In genomic region chr9:137579259-137579604, GRCh38 we compare ENCODE assay signal across 6 cellular contexts. TPM values are rescaled to one million over a fixed set of nuclear protein-coding genes. Genes with fewer than 3 reads are reported as not detected.
A peak's percentile ranks its signal among the peaks of the same experiment; 100 is the strongest.
DNase-seq lines count a peak whose midpoint lies in the region; ATAC-seq, FAIRE-seq and TF ChIP-seq lines count a peak whose summit lies in the region.

No MANE protein-coding gene starts in this region.

- peak overlapping the region; percentile 83 for H2AFZ ChIP-seq in astrocyte (ENCODE audit: low read depth, low read length)

- no peak for TF ChIP-seq CTCF in GM12865 (IDR thresholded peaks at IDR 0.05; ENCODE audit: insufficient read depth, low read depth, low read length, missing control alignments)
- TF ChIP-seq CTCF in astrocyte (IDR thresholded peaks at IDR 0.05; ENCODE audit: insufficient read depth, low read depth, low read length): no peak

- DNase-seq in GM12865 (ENCODE audit: low read depth) (no peak), astrocyte (ENCODE audit: low read depth) (no peak), cerebellum (ENCODE audit: low spot score) (no peak)
- peak in 1 of 9 donors; percentile 37 for DNase-seq in naive thymus-derived CD4-positive, alpha-beta T cell

- H3K4me1 Mint-ChIP-seq in astrocyte (ENCODE audit: low read depth, unreplicated experiment): peaks cover 6% of the 10 kb centered on the region
- peaks cover 12 to 36% (median 30%) of the 10 kb centered on the region in 7 donors for H3K4me1 Mint-ChIP-seq in naive thymus-derived CD4-positive, alpha-beta T cell

- H3K36me3 ChIP-seq in astrocyte (ENCODE audit: insufficient read depth, low read length): peaks cover 14% of the 10 kb centered on the region
- H3K36me3 ChIP-seq in naive thymus-derived CD4-positive, alpha-beta T cell (ENCODE audit: control insufficient read depth in 2 of 3, insufficient read depth in 3 of 3, low read length in 3 of 3): peaks cover 0 to 52% (median 0%) of the 10 kb centered on the region in 3 experiments

- peak overlapping the region; percentile 90 for H3K4me2 ChIP-seq in astrocyte (ENCODE audit: low read length)

- H3K4me3 ChIP-seq in GM12865 (ENCODE audit: low read depth, low read length) (peak overlapping the region; percentile 19; the same call in 1 of the 2 replicates), astrocyte (ENCODE audit: insufficient read depth, low read depth, low read length) (peak overlapping the region; percentile 87)
- peak overlapping the region; percentile 83 for H3K4me3 ChIP-seq in naive thymus-derived CD4-positive, alpha-beta T cell (ENCODE audit: low read length)

- H3K4me3 Mint-ChIP-seq in astrocyte (ENCODE audit: unreplicated experiment): peak overlapping the region; percentile 79
- peak overlapping the region; percentile 72 to 88 (median 82) for H3K4me3 Mint-ChIP-seq in naive thymus-derived CD4-positive, alpha-beta T cell

- POLR2A ChIA-PET in naive thymus-derived CD4-positive, alpha-beta T cell (lab: Charles Lee): interaction anchor here (0.6 to 1.6 kb wide), 5 partner anchors 27 to 697 kb away, joined by 3 to 6 read pairs (median 3); partner anchors contain the start of genes EHMT1 and MRPL41

- peaks cover 46% of the 10 kb centered on the region for H3K79me2 ChIP-seq in astrocyte (ENCODE audit: insufficient read depth, low read length)

- CTCF ChIA-PET in naive thymus-derived CD4-positive, alpha-beta T cell (lab: Charles Lee): interaction anchor here (0.5 to 2.6 kb wide), 6 partner anchors 8 to 387 kb away, joined by 3 to 12 read pairs (median 4); no protein-coding TSS in a partner anchor

- H3K9me3 ChIP-seq in astrocyte (ENCODE audit: insufficient read depth, low read depth, low read length): no peaks in the 10 kb centered on the region
- H3K9me3 ChIP-seq in naive thymus-derived CD4-positive, alpha-beta T cell (ENCODE audit: control insufficient read depth in 2 of 3, low read length in 3 of 3): no peaks in the 10 kb centered on the region

- no peaks in the 10 kb centered on the region for H3K27me3 Mint-ChIP-seq in astrocyte (ENCODE audit: low read depth, unreplicated experiment)
- no peaks in the 10 kb centered on the region for H3K27me3 Mint-ChIP-seq in naive thymus-derived CD4-positive, alpha-beta T cell

- no peaks in the 10 kb centered on the region for H3K9me3 Mint-ChIP-seq in astrocyte (ENCODE audit: unreplicated experiment)
- no peaks in the 10 kb centered on the region for H3K9me3 Mint-ChIP-seq in naive thymus-derived CD4-positive, alpha-beta T cell

- H3K27me3 ChIP-seq in astrocyte (ENCODE audit: insufficient read depth, low read length): no peaks in the 10 kb centered on the region
- no peaks in the 10 kb centered on the region for H3K27me3 ChIP-seq in naive thymus-derived CD4-positive, alpha-beta T cell (ENCODE audit: control insufficient read depth in 2 of 2, insufficient read depth in 2 of 2, low read length in 2 of 2)

- peaks cover 17% of the 10 kb centered on the region for H3K4me1 ChIP-seq in astrocyte (ENCODE audit: insufficient read depth, low read length)
- peaks cover 8 to 13% of the 10 kb centered on the region in 2 donors for H3K4me1 ChIP-seq in naive thymus-derived CD4-positive, alpha-beta T cell (ENCODE audit: control insufficient read depth in 2 of 2, insufficient read depth in 2 of 2, low read length in 2 of 2)

- intact Hi-C loops in naive thymus-derived CD4-positive, alpha-beta T cell (cut with micrococcal nuclease): loop anchor here in 1 of 2 donors (1.0 kb wide), 3 partner anchors 11 to 39 kb away; partner anchors contain the start of genes ARRDC1 and ZMYND19

- peak overlapping the region; percentile 56 for H3K27ac ChIP-seq in astrocyte (ENCODE audit: low read depth, low read length)
- H3K27ac ChIP-seq in naive thymus-derived CD4-positive, alpha-beta T cell (ENCODE audit: low read depth, low read length): peak overlapping the region; percentile 94

- peak overlapping the region; percentile 92 for H3K9ac ChIP-seq in astrocyte (ENCODE audit: low read length)

- ATAC-seq in naive thymus-derived CD4-positive, alpha-beta T cell: no peak
- ATAC-seq in HG02623 (IDR thresholded peaks at IDR 0.05; ENCODE audit: unreplicated experiment) (no peak), GM21390 (IDR thresholded peaks at IDR 0.05; ENCODE audit: unreplicated experiment) (no peak)

- peaks cover 14% of the 10 kb centered on the region for H3K36me3 Mint-ChIP-seq in astrocyte (ENCODE audit: low read depth, unreplicated experiment)
- peaks cover 4 to 20% (median 6%) of the 10 kb centered on the region in 5 donors for H3K36me3 Mint-ChIP-seq in naive thymus-derived CD4-positive, alpha-beta T cell

- FAIRE-seq in astrocyte (lab: Jason Lieb, UNC): no peak

- H3K27ac Mint-ChIP-seq in astrocyte (ENCODE audit: unreplicated experiment): peak overlapping the region; percentile 41
- peak overlapping the region in 5 of 9 donors; percentile 8 to 82 (median 57) for H3K27ac Mint-ChIP-seq in naive thymus-derived CD4-positive, alpha-beta T cell

- peaks cover 50% of the 10 kb centered on the region for H4K20me1 ChIP-seq in astrocyte (ENCODE audit: insufficient read depth, low read length)

RNA-seq across cellular contexts. Expression of gene DPH7, which starts 0.5 kb away (rescaled TPM):
- 34.4 and 35.4 TPM in 2 replicates for total RNA-seq in astrocyte
- total RNA-seq in naive thymus-derived CD4-positive, alpha-beta T cell: 10 to 100 TPM; 43.4 to 77.5 (median 49.9) TPM
- 10 to 100 TPM; 29.7 to 45.3 TPM for polyA plus RNA-seq in naive thymus-derived CD4-positive, alpha-beta T cell
- total RNA-seq in cerebellum: 34.2 TPM

RNA-seq across cellular contexts. Expression of gene ZMYND19, which starts 11.1 kb away (rescaled TPM):
- total RNA-seq in astrocyte (31.1 and 34.0 TPM in 2 replicates), cerebellum (12.7 TPM)
- 10 to 100 TPM; 13.3 to 32.4 (median 26.6) TPM for total RNA-seq in naive thymus-derived CD4-positive, alpha-beta T cell
- 1 to 10 TPM; 4.5 to 9.8 TPM for polyA plus RNA-seq in naive thymus-derived CD4-positive, alpha-beta T cell

RNA-seq across cellular contexts. Expression of gene ARRDC1, which starts 26.3 kb away (rescaled TPM):
- total RNA-seq in astrocyte: 13.9 and 14.2 TPM in 2 replicates
- 100 to 1,000 TPM in 1 of 5 experiments, 10 to 100 TPM in 4; 53.7 to 126 (median 82.6) TPM for total RNA-seq in naive thymus-derived CD4-positive, alpha-beta T cell
- 10 to 100 TPM; 35.2 to 56.3 TPM for polyA plus RNA-seq in naive thymus-derived CD4-positive, alpha-beta T cell
- 25.8 TPM for total RNA-seq in cerebellum

RNA-seq across cellular contexts. Expression of gene MRPL41, which starts 27.6 kb away (rescaled TPM):
- total RNA-seq in astrocyte (58.6 and 62.9 TPM in 2 replicates), cerebellum (13.7 TPM)
- total RNA-seq in naive thymus-derived CD4-positive, alpha-beta T cell: 100 to 1,000 TPM in 1 of 5 experiments, 10 to 100 TPM in 4; 41.1 to 102 (median 53.9) TPM
- 10 to 100 TPM; 36.3 to 41.1 TPM for polyA plus RNA-seq in naive thymus-derived CD4-positive, alpha-beta T cell

RNA-seq across cellular contexts. Expression of gene PNPLA7, which starts 29.0 kb away (rescaled TPM):
- 2.6 and 2.9 TPM in 2 replicates for total RNA-seq in astrocyte
- 10 to 100 TPM in 3 of 5 experiments, 1 to 10 TPM in 2; 4.9 to 28.9 (median 16.2) TPM for total RNA-seq in naive thymus-derived CD4-positive, alpha-beta T cell
- polyA plus RNA-seq in naive thymus-derived CD4-positive, alpha-beta T cell: 1 to 10 TPM; 2.7 TPM
- total RNA-seq in cerebellum: 1.5 TPM

Comparison
In these comparisons a context has a peak if more than half of its experiments do, and no peak if none do; other contexts are left out.
1. H3K4me3 ChIP-seq: peak in every context shown above with its lines; median percentile 87 in astrocyte; 83 in naive thymus-derived CD4-positive, alpha-beta T cell; 19 in GM12865.